7 cellular contexts compared by ENCODE assay signal in genomic region chr5:57171818-57172465, GRCh38. TPM values are rescaled to one million over a fixed set of nuclear protein-coding genes. Genes with fewer than 3 reads are reported as not detected.
A peak's percentile ranks its signal among the peaks of the same experiment; 100 is the strongest.
DNase-seq lines count a peak whose midpoint lies in the region; ATAC-seq and TF ChIP-seq lines count a peak whose summit lies in the region.

No MANE protein-coding gene starts in this region.

- H3K4me1 ChIP-seq in HUES6 (ENCODE audit: control insufficient read depth, insufficient read depth, low read length) (peaks cover 3% of the 10 kb centered on the region; the same call in 1 of the 2 replicates), foreskin keratinocyte (peaks cover 1% of the 10 kb centered on the region), spleen (peaks cover 14 to 38% (median 30%) of the 10 kb centered on the region in 6 donors)

- no peak for TF ChIP-seq CTCF in foreskin keratinocyte (conservative IDR thresholded peaks at IDR 0.05)
- TF ChIP-seq CTCF in spleen (IDR thresholded peaks at IDR 0.05 in 8 of 11, conservative IDR thresholded peaks at IDR 0.05 in 3 of 11): no peak
- no peak for TF ChIP-seq CTCF in omental fat pad (IDR thresholded peaks at IDR 0.05)

- 57 to 72% (median 64%) methylated on average over 16 of the region's 16 CpGs for WGBS in spleen, 5 donors

- no peaks in the 10 kb centered on the region for H3K9me3 ChIP-seq in HUES6 (ENCODE audit: control insufficient read depth, insufficient read depth, low read depth, low read length)
- no peaks in the 10 kb centered on the region for H3K9me3 ChIP-seq in spleen

- intact Hi-C loops in spleen (cut with DNase I; ENCODE audit: low total_unique reads): no loop called here

- peak overlapping the region; percentile 90 for H3K9ac ChIP-seq in HUES6 (ENCODE audit: low read length)

- no peaks in the 10 kb centered on the region for H3K27me3 ChIP-seq in HUES6 (ENCODE audit: control insufficient read depth, insufficient read depth, low read length)
- H3K27me3 ChIP-seq in foreskin keratinocyte: no peaks in the 10 kb centered on the region
- no peaks in the 10 kb centered on the region for H3K27me3 ChIP-seq in spleen (replicated peaks in 1 of 7)

- peak; percentile 31 to 54 for DNase-seq in activated CD4-positive, alpha-beta T cell treated with anti-CD3 and anti-CD28 coated beads, Interleukin-2, amount 50 U/mL, for 48 hours
- DNase-seq in foreskin keratinocyte (peak; percentile 55 to 66), spleen (no peak), omental fat pad (ENCODE audit: low spot score) (no peak), NCI-H526 (lab: John Stamatoyannopoulos, UW) (no peak)

- peaks cover 8% of the 10 kb centered on the region for H3K36me3 ChIP-seq in HUES6 (ENCODE audit: control insufficient read depth, insufficient read depth, low read length)
- peaks cover 0 to 4% (median 0%) of the 10 kb centered on the region in 6 donors for H3K36me3 ChIP-seq in spleen

- H3K27ac ChIP-seq in HUES6 (ENCODE audit: low read depth, low read length) (no peak overlapping the region), foreskin keratinocyte (peak overlapping the region; percentile 99), spleen (peak overlapping the region; percentile 98 to 100 (median 100))

- TF ChIP-seq POLR2A in spleen (IDR thresholded peaks at IDR 0.05): no peak

- ATAC-seq in foreskin keratinocyte (peak; percentile 16), omental fat pad (ENCODE audit: low FRiP score) (no peak), HG03280 (IDR thresholded peaks at IDR 0.05; ENCODE audit: unreplicated experiment) (no peak)

- peak overlapping the region; percentile 98 for H3K4me3 ChIP-seq in HUES6 (ENCODE audit: low read depth, low read length)
- peak overlapping the region in 7 of 8 donors; percentile 59 to 83 (median 73) for H3K4me3 ChIP-seq in spleen

RNA-seq across cellular contexts. Expression of gene GPBP1, which starts 1.9 kb away (rescaled TPM):
- total RNA-seq in foreskin keratinocyte (49.5 and 53.5 TPM in 2 replicates), spleen (100 to 1,000 TPM in 2 of 7 donors, 10 to 100 TPM in 5; 81.9 to 118 (median 88.7) TPM), omental fat pad (10 to 100 TPM; 56.1 to 99.0 (median 83.3) TPM)
- polyA plus RNA-seq in foreskin keratinocyte (24.7 and 30.2 TPM in 2 replicates), spleen (10 to 100 TPM; 58.0 to 77.7 (median 75.7) TPM)

Comparison
In these comparisons a context has a peak if more than half of its experiments do, and no peak if none do; other contexts are left out.
1. DNase-seq: peak in activated CD4-positive, alpha-beta T cell treated with anti-CD3 and anti-CD28 coated beads, Interleukin-2, amount 50 U/mL, for 48 hours (2 of 2) and foreskin keratinocyte (2 of 2); none in spleen (single experiment), omental fat pad (single experiment) and NCI-H526 (0 of 2).